ENCODE assay signal across 1 cellular context in the genomic region with DNA sequence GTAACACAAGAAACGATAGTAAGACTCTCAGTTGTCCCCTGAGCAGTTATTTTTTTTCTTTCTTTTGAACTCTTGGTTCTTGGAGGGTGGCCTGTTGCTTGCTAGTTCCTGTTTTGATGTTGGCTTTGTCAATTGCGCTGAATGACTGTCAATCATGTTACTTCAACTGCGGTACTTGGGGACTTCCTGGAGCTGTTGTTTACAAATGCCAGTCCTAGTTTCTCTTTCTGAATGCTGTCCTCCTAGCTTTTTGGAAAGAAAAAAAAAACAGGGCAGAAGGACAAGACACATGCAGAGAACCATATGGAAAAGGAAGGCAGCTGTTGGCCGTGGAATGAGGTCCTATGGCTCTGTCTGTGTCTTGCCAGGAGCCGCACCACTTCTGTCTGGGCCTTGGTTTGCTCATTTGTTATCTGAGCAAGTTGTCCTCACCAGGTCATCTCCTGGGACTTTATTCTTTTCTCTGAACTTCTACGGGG.
TF ChIP-seq lines count a peak whose summit lies in the region.

No MANE protein-coding gene starts in this region.

TF ChIP-seq in H1, 55 proteins besides CTCF, POLR2A, EP300 and RAD21 (continued from another document):
- TF ChIP-seq USF2 (IDR thresholded peaks at IDR 0.05; ENCODE audit: low read length) (no peak), SUZ12 (IDR thresholded peaks at IDR 0.05; ENCODE audit: low read length) (no peak), RXRA (IDR thresholded peaks at IDR 0.05; ENCODE audit: insufficient read depth, low read depth, low read length) (no peak), TAF7 (optimal IDR thresholded peaks at IDR 0.05; ENCODE audit: borderline replicate concordance, low read depth, low read length) (no peak), SIRT6 (IDR thresholded peaks at IDR 0.05; ENCODE audit: low read length) (no peak), SIX5 (IDR thresholded peaks at IDR 0.05; ENCODE audit: low read depth, low read length) (no peak), RNF2 (IDR thresholded peaks at IDR 0.05; ENCODE audit: borderline replicate concordance, low read depth, low read length, missing control alignments, poor library complexity, severe bottlenecking) (no peak), EGR1 (IDR thresholded peaks at IDR 0.05; ENCODE audit: borderline replicate concordance, low read depth, low read length) (no peak), KDM4A (IDR thresholded peaks at IDR 0.05; ENCODE audit: low read depth, low read length, severe bottlenecking) (no peak), CBX5 (IDR thresholded peaks at IDR 0.05; ENCODE audit: low read depth, low read length) (no peak), HDAC2 (IDR thresholded peaks at IDR 0.05; ENCODE audit: borderline replicate concordance in 1 of 2, low read depth in 2 of 2, low read length in 2 of 2) (no peak), TEAD4 (IDR thresholded peaks at IDR 0.05; ENCODE audit: low read depth, low read length) (no peak), POLR2AphosphoS5 (IDR thresholded peaks at IDR 0.05; ENCODE audit: low read depth, low read length) (no peak)
TF ChIP-seq in H1: peak in this region for 0.
